In genomic region chr17:38870259-38871165, GRCh38 we compare ENCODE assay signal across 8 cellular contexts. TPM values are rescaled to one million over a fixed set of nuclear protein-coding genes. Genes with fewer than 3 reads are reported as not detected.
DNase-seq lines count a peak whose midpoint lies in the region; ATAC-seq and TF ChIP-seq lines count a peak whose summit lies in the region.

No MANE protein-coding gene starts in this region.

- peaks cover 6% of the 10 kb centered on the region for H4K20me1 ChIP-seq in DOHH2 (ENCODE audit: control insufficient read depth, insufficient read depth, low read depth, low read length)
- H4K20me1 ChIP-seq in osteoblast (ENCODE audit: insufficient read depth, low read length): peaks cover 46% of the 10 kb centered on the region

- H3K4me3 ChIP-seq in DOHH2 (ENCODE audit: low read length) (peak overlapping the region; percentile 95), osteoblast (ENCODE audit: insufficient read depth, low read length) (peak overlapping the region; percentile 100), upper lobe of left lung (peak overlapping the region; percentile 78 to 99 (median 97))

- H3K27ac ChIP-seq in DOHH2 (ENCODE audit: low read depth, low read length): peak overlapping the region; percentile 89
- peak overlapping the region; percentile 79 for H3K27ac ChIP-seq in osteoblast (ENCODE audit: low read depth, low read length)
- peak overlapping the region; percentile 93 to 99 (median 98) for H3K27ac ChIP-seq in upper lobe of left lung

- 0 to 1% methylated on average over 1 to 34 of the region's 56 CpGs for WGBS in upper lobe of left lung, 2 donors

- DNase-seq in activated naive CD4-positive, alpha-beta T cell (lab: John Stamatoyannopoulos, UW): peak in 3 of 4 experiments; percentile 36 to 62 (median 39)
- peak; percentile 78 for DNase-seq in germinal center (ENCODE audit: low spot score)
- peak; percentile 92 for DNase-seq in osteoblast (ENCODE audit: insufficient read length, low spot score, missing footprints)
- DNase-seq in upper lobe of left lung: peak; percentile 88 to 89

- H3K36me3 ChIP-seq in DOHH2 (ENCODE audit: control insufficient read depth, low read length) (peaks cover 24% of the 10 kb centered on the region), osteoblast (ENCODE audit: insufficient read depth, low read length) (peaks cover 10% of the 10 kb centered on the region), upper lobe of left lung (peaks cover 0 to 2% (median 0%) of the 10 kb centered on the region in 4 donors)

- H3K4me2 ChIP-seq in DOHH2 (ENCODE audit: low read length) (peak overlapping the region; percentile 86), osteoblast (ENCODE audit: insufficient read depth, low read length) (peak overlapping the region; percentile 94)

- H3K27me3 ChIP-seq in DOHH2 (ENCODE audit: control insufficient read depth, low read length) (no peaks in the 10 kb centered on the region), osteoblast (ENCODE audit: insufficient read depth, low read length) (no peaks in the 10 kb centered on the region), upper lobe of left lung (no peaks in the 10 kb centered on the region)

- ATAC-seq in HG03025 (IDR thresholded peaks at IDR 0.05; ENCODE audit: low FRiP score, unreplicated experiment) (peak; percentile 7), upper lobe of left lung (ENCODE audit: low FRiP score in 2 of 2) (peak; percentile 75 to 76), HG02973 (IDR thresholded peaks at IDR 0.05; ENCODE audit: unreplicated experiment) (no peak)

- no peaks in the 10 kb centered on the region for H3K9me2 ChIP-seq in DOHH2 (replicated peaks; ENCODE audit: control insufficient read depth, low read length)

- no peak for TF ChIP-seq CTCF in DOHH2 (IDR thresholded peaks at IDR 0.05; ENCODE audit: low read depth, low read length, poor library complexity, severe bottlenecking)
- TF ChIP-seq CTCF in osteoblast (IDR thresholded peaks at IDR 0.05; ENCODE audit: extremely low read depth, low read depth, low read length): no peak
- TF ChIP-seq CTCF in upper lobe of left lung (IDR thresholded peaks at IDR 0.05): peak in 2 of 6 experiments; percentile 19 to 29

- H3K4me1 ChIP-seq in DOHH2 (ENCODE audit: control insufficient read depth, low read length) (peaks cover 49% of the 10 kb centered on the region), osteoblast (ENCODE audit: insufficient read depth, low read length) (peaks cover 53% of the 10 kb centered on the region), upper lobe of left lung (peaks cover 47 to 60% (median 51%) of the 10 kb centered on the region in 4 donors)

- peaks cover 26% of the 10 kb centered on the region for H3F3A ChIP-seq in DOHH2 (ENCODE audit: control insufficient read depth, insufficient read depth)

- TF ChIP-seq EP300 in upper lobe of left lung (IDR thresholded peaks at IDR 0.05): no peak

- TF ChIP-seq POLR2A in Raji (IDR thresholded peaks at IDR 0.05; ENCODE audit: insufficient read depth, low read depth, low read length): peak; percentile 35; the same call in 1 of the 2 replicates
- TF ChIP-seq POLR2A in upper lobe of left lung (IDR thresholded peaks at IDR 0.05): peak in 1 of 4 donors; percentile 30

- H3K79me2 ChIP-seq in DOHH2 (ENCODE audit: control insufficient read depth, low read length) (peaks cover 55% of the 10 kb centered on the region), osteoblast (ENCODE audit: insufficient read depth, low read length) (peaks cover 56% of the 10 kb centered on the region)

- H3K9me3 ChIP-seq in DOHH2 (ENCODE audit: control insufficient read depth, insufficient read depth, low read length): no peaks in the 10 kb centered on the region
- no peaks in the 10 kb centered on the region for H3K9me3 ChIP-seq in osteoblast (ENCODE audit: low read depth, low read length)
- H3K9me3 ChIP-seq in upper lobe of left lung: peaks cover 0 to 3% (median 0%) of the 10 kb centered on the region in 4 donors

- peak overlapping the region; percentile 54 for H2AFZ ChIP-seq in osteoblast (ENCODE audit: low read length)

RNA-seq across cellular contexts. Expression of gene LASP1, which starts 0.7 kb away (rescaled TPM):
- total RNA-seq in osteoblast (215 and 228 TPM in 2 replicates), upper lobe of left lung (100 to 1,000 TPM in 5 of 6 donors, 10 to 100 TPM in 1; 97.9 to 168 (median 149) TPM)

RNA-seq across cellular contexts. Expression of gene RPL23, which starts 17.0 kb away (rescaled TPM):
- total RNA-seq in osteoblast (821 and 1,095 TPM in 2 replicates), upper lobe of left lung (1,000 to 10,000 TPM in 4 of 6 donors, 100 to 1,000 TPM in 2; 542 to 1,288 (median 1,062) TPM)

RNA-seq across cellular contexts. Expression of gene CWC25, which starts 45.4 kb away (rescaled TPM):
- total RNA-seq in osteoblast (10.3 and 10.9 TPM in 2 replicates), upper lobe of left lung (100 to 1,000 TPM in 1 of 6 donors, 10 to 100 TPM in 5; 21.3 to 118 (median 29.5) TPM)

Comparison
In these comparisons a context has a peak if more than half of its experiments do, and no peak if none do; other contexts are left out.
1. DNase-seq: peak in every context shown above with its lines; median percentile 92 in osteoblast; 88 in upper lobe of left lung; 78 in germinal center; 39 in activated naive CD4-positive, alpha-beta T cell.